12 cellular contexts compared by ENCODE assay signal in genomic region chrX:47991263-47992092, GRCh38. TPM values are rescaled to one million over a fixed set of nuclear protein-coding genes. Genes with fewer than 3 reads are reported as not detected.
DNase-seq lines count a peak whose midpoint lies in the region; TF ChIP-seq lines count a peak whose summit lies in the region.
"Had no signal": no experiment of that assay in that cellular context is flagged by ENCODE, and none has a peak within 500 bp of the region (broad histone marks: within the 10 kb centered on the region; RNA-seq: fewer than 3 reads in every experiment).

No MANE protein-coding gene starts in this region.

- H3K36me3 ChIP-seq in thyroid gland = no peaks in the 10 kb centered on the region
- H3K36me3 ChIP-seq: pancreas had no signal

- no peaks in the 10 kb centered on the region for H3K9me3 ChIP-seq in thyroid gland
- H3K9me3 ChIP-seq: pancreas had no signal

- peaks cover 52% of the 10 kb centered on the region for H3K36me3 Mint-ChIP-seq in activated naive CD4-positive, alpha-beta T cell treated with anti-CD3 and anti-CD28 coated beads for 36 hours (ENCODE audit: low read depth)
- peaks cover 94% of the 10 kb centered on the region for H3K36me3 Mint-ChIP-seq in activated CD4-positive, alpha-beta memory T cell treated with anti-CD3 and anti-CD28 coated beads, Interleukin-2, amount 10 ng/mL, durations not matched to agents 7 days and 5 days (ENCODE audit: low read depth)

- DNase-seq in activated naive CD4-positive, alpha-beta T cell treated with anti-CD3 and anti-CD28 coated beads for 36 hours = peak; percentile 8
- DNase-seq in activated naive CD4-positive, alpha-beta T cell treated with Interleukin-2 at 50 U/mL for 16 hours = no peak
- no peak for DNase-seq in activated CD4-positive, alpha-beta memory T cell treated with anti-CD3 and anti-CD28 coated beads, Interleukin-2, amount 10 ng/mL, durations not matched to agents 7 days and 5 days
- peak; percentile 16 for DNase-seq in fibroblast of peridontal ligament (ENCODE audit: extremely low read depth)
- DNase-seq in thyroid gland = no peak
- DNase-seq in GM19240 (ENCODE audit: insufficient read length, low spot score) = no peak
- no peak for DNase-seq in midbrain (lab: John Stamatoyannopoulos, UW)
- no peak for DNase-seq in lower leg skin (ENCODE audit: low spot score in 2 of 2)
- DNase-seq: pancreas had no signal

- POLR2A ChIA-PET in activated CD4-positive, alpha-beta memory T cell treated with anti-CD3 and anti-CD28 coated beads, Interleukin-2, amount 10 ng/mL, durations not matched to agents 7 days and 5 days (lab: Charles Lee) = no interaction called here

- no peaks in the 10 kb centered on the region for H3K9me3 Mint-ChIP-seq in activated naive CD4-positive, alpha-beta T cell treated with anti-CD3 and anti-CD28 coated beads for 36 hours
- peaks cover 37% of the 10 kb centered on the region for H3K9me3 Mint-ChIP-seq in activated CD4-positive, alpha-beta memory T cell treated with anti-CD3 and anti-CD28 coated beads, Interleukin-2, amount 10 ng/mL, durations not matched to agents 7 days and 5 days

- CTCF ChIA-PET in activated naive CD4-positive, alpha-beta T cell treated with anti-CD3 and anti-CD28 coated beads for 36 hours (lab: Charles Lee) = no interaction called here
- CTCF ChIA-PET in activated CD4-positive, alpha-beta memory T cell treated with anti-CD3 and anti-CD28 coated beads, Interleukin-2, amount 10 ng/mL, durations not matched to agents 7 days and 5 days (lab: Charles Lee) = no interaction called here

- peak overlapping the region; percentile 38 to 73 (median 70) for H3K27ac ChIP-seq in thyroid gland
- H3K27ac ChIP-seq: coronary artery had no signal

- no peaks in the 10 kb centered on the region for H3K27me3 Mint-ChIP-seq in activated naive CD4-positive, alpha-beta T cell treated with anti-CD3 and anti-CD28 coated beads for 36 hours (ENCODE audit: low read depth)
- no peaks in the 10 kb centered on the region for H3K27me3 Mint-ChIP-seq in activated CD4-positive, alpha-beta memory T cell treated with anti-CD3 and anti-CD28 coated beads, Interleukin-2, amount 10 ng/mL, durations not matched to agents 7 days and 5 days

- H3K4me1 Mint-ChIP-seq in activated naive CD4-positive, alpha-beta T cell treated with anti-CD3 and anti-CD28 coated beads for 36 hours (ENCODE audit: low read depth) = peaks cover 28% of the 10 kb centered on the region
- peaks cover 18% of the 10 kb centered on the region for H3K4me1 Mint-ChIP-seq in activated CD4-positive, alpha-beta memory T cell treated with anti-CD3 and anti-CD28 coated beads, Interleukin-2, amount 10 ng/mL, durations not matched to agents 7 days and 5 days

- WGBS in thyroid gland, 2 donors = 71 to 74% methylated on average over 5 of the region's 5 CpGs
- 67 to 85% methylated on average over 5 of the region's 5 CpGs for WGBS in lower leg skin, 2 donors

- H3K27me3 ChIP-seq in thyroid gland = no peaks in the 10 kb centered on the region
- H3K27me3 ChIP-seq: pancreas had no signal

- H3K4me3 ChIP-seq in thyroid gland (replicated peaks in 1 of 3) (no peak overlapping the region), lower leg skin (ENCODE audit: low read depth, poor library complexity, severe bottlenecking) (no peak overlapping the region)
- H3K4me3 ChIP-seq: coronary artery, pancreas had no signal

- H3K4me1 ChIP-seq in thyroid gland = peaks cover 4 to 18% of the 10 kb centered on the region in 2 donors
- H3K4me1 ChIP-seq: pancreas had no signal

- intact Hi-C loops in activated naive CD4-positive, alpha-beta T cell treated with anti-CD3 and anti-CD28 coated beads for 36 hours (cut with micrococcal nuclease) = no loop called here
- intact Hi-C loops in thyroid gland (cut with DNase I) (no loop called here), lower leg skin (cut with DNase I; ENCODE audit: low total_unique reads) (no loop called here)

- no peak for TF ChIP-seq POLR2A in thyroid gland (IDR thresholded peaks at IDR 0.05)
- no peak for TF ChIP-seq POLR2A in lower leg skin (IDR thresholded peaks at IDR 0.05)

- H3K4me3 Mint-ChIP-seq in activated naive CD4-positive, alpha-beta T cell treated with anti-CD3 and anti-CD28 coated beads for 36 hours = no peak overlapping the region
- H3K4me3 Mint-ChIP-seq in activated CD4-positive, alpha-beta memory T cell treated with anti-CD3 and anti-CD28 coated beads, Interleukin-2, amount 10 ng/mL, durations not matched to agents 7 days and 5 days = no peak overlapping the region

- TF ChIP-seq CTCF in thyroid gland (IDR thresholded peaks at IDR 0.05) = no peak
- no peak for TF ChIP-seq CTCF in lower leg skin (IDR thresholded peaks at IDR 0.05)

- H3K27ac Mint-ChIP-seq in activated naive CD4-positive, alpha-beta T cell treated with anti-CD3 and anti-CD28 coated beads for 36 hours = peak overlapping the region; percentile 80
- peak overlapping the region; percentile 52 for H3K27ac Mint-ChIP-seq in activated CD4-positive, alpha-beta memory T cell treated with anti-CD3 and anti-CD28 coated beads, Interleukin-2, amount 10 ng/mL, durations not matched to agents 7 days and 5 days

RNA-seq across cellular contexts. Expression of gene ZNF182, which starts 12.3 kb away (rescaled TPM):
- total RNA-seq in activated naive CD4-positive, alpha-beta T cell treated with anti-CD3 and anti-CD28 coated beads for 36 hours = 1 to 10 TPM; 8.2 to 9.3 TPM
- 1 to 10 TPM; 8.6 to 9.1 TPM for total RNA-seq in activated CD4-positive, alpha-beta memory T cell treated with anti-CD3 and anti-CD28 coated beads, Interleukin-2, amount 10 ng/mL, durations not matched to agents 7 days and 5 days
- total RNA-seq in thyroid gland (10 to 100 TPM in 2 of 4 donors, 1 to 10 TPM in 2; 6.3 to 13.8 (median 10.0) TPM), lower leg skin (1 to 10 TPM; 2.2 to 4.1 (median 4.1) TPM)

RNA-seq across cellular contexts. Expression of gene SPACA5, which starts 15.3 kb away (rescaled TPM):
- not detected for total RNA-seq in activated naive CD4-positive, alpha-beta T cell treated with anti-CD3 and anti-CD28 coated beads for 36 hours
- not detected for total RNA-seq in activated CD4-positive, alpha-beta memory T cell treated with anti-CD3 and anti-CD28 coated beads, Interleukin-2, amount 10 ng/mL, durations not matched to agents 7 days and 5 days
- total RNA-seq in thyroid gland = not detected
- total RNA-seq in lower leg skin = not detected
- total RNA-seq: activated CD8-positive, alpha-beta memory T cell treated with anti-CD3 and anti-CD28 coated beads for 36 hours; pancreas; urinary bladder had no signal

Comparison
In these comparisons a context has a peak if more than half of its experiments do, and no peak if none do; other contexts are left out.
1. DNase-seq: peak in activated naive CD4-positive, alpha-beta T cell treated with anti-CD3 and anti-CD28 coated beads for 36 hours (single experiment) and fibroblast of peridontal ligament (single experiment); none in activated naive CD4-positive, alpha-beta T cell treated with Interleukin-2 at 50 U/mL for 16 hours (single experiment), activated CD4-positive, alpha-beta memory T cell treated with anti-CD3 and anti-CD28 coated beads, Interleukin-2, amount 10 ng/mL, durations not matched to agents 7 days and 5 days (single experiment), thyroid gland (0 of 2), GM19240 (single experiment), midbrain (single experiment) and lower leg skin (0 of 2).